1 cellular context compared by ENCODE assay signal in the genomic region with DNA sequence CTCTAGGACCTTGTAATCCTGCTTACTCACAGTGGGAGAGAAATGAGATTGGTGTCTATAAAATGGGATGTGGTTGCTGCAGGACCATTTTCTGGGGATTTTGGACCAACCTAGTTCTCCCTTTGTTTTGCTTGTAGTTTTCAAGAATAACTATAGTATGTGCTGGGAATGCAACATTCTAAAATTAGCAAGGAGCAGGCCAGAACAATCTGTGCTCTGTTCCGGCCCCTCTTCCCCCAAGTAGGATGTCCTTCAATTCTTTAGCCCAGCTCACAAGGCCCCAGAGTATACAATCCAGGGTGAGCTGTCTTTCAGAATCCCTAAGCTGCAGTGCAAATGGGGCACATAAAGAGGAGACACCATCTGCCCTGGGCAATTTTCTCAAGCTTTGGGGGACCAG.
TF ChIP-seq lines count a peak whose summit lies in the region.

No MANE protein-coding gene starts in this region.

TF ChIP-seq in HEK293T, 16 proteins besides CTCF, POLR2A, EP300 and RAD21 (continued from another document):
- TF ChIP-seq, protein P1, sequence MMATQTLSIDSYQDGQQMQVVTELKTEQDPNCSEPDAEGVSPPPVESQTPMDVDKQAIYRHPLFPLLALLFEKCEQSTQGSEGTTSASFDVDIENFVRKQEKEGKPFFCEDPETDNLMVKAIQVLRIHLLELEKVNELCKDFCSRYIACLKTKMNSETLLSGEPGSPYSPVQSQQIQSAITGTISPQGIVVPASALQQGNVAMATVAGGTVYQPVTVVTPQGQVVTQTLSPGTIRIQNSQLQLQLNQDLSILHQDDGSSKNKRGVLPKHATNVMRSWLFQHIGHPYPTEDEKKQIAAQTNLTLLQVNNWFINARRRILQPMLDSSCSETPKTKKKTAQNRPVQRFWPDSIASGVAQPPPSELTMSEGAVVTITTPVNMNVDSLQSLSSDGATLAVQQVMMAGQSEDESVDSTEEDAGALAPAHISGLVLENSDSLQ (IDR thresholded peaks at IDR 0.05), result no peak
- TF ChIP-seq FOXA1 (IDR thresholded peaks at IDR 0.05) (no peak), TARDBP (IDR thresholded peaks at IDR 0.05) (no peak), CTBP1 (IDR thresholded peaks at IDR 0.05; ENCODE audit: borderline replicate concordance) (no peak), L3MBTL2 (conservative IDR thresholded peaks at IDR 0.05) (no peak)
